In the genomic region with DNA sequence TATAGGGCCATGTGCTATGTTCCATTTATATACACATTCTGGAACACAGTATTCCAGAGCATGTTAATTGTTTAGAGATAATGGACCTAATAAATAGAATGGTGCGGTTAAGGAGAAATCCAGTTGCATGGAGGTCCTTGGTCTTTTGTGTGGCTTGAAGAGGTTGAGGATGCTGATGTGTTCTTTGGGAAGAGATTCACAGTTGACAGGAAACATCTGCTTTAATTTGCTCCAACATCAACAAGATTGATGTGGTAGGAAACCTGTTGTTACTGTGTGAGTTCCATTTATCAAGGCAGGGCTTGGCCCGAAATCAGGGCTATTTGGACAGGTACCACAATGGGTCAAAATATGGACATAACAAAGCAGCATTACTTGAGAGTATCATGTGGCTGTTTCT, we compare ENCODE assay signal across 10 cellular contexts. TPM values are rescaled to one million over a fixed set of nuclear protein-coding genes. Genes with fewer than 3 reads are reported as not detected.
DNase-seq lines count a peak whose midpoint lies in the region; ATAC-seq and TF ChIP-seq lines count a peak whose summit lies in the region.
"Not testable (repeated sequence)": the region's sequence is repeated elsewhere in the genome, so short reads cannot be mapped to it uniquely, and the experiment has no call there.
"Had no signal": no experiment of that assay in that cellular context is flagged by ENCODE, and none has a peak within 500 bp of the region (broad histone marks: within the 10 kb centered on the region; RNA-seq: fewer than 3 reads in every experiment).

No MANE protein-coding gene starts in this region.

- DNase-seq in dermis microvascular lymphatic vessel endothelial cell (ENCODE audit: low read depth in 2 of 2) (peak; percentile 50 to 83), heart right ventricle (peak in 1 of 2 donors; percentile 18), right cardiac atrium (peak in 1 of 3 donors; percentile 51)
- DNase-seq in Right ventricle myocardium superior, left ventricle myocardium inferior: not testable (repeated sequence)

- TF ChIP-seq EP300 in gastroesophageal sphincter (IDR thresholded peaks at IDR 0.05) = not testable (repeated sequence)

- 51 to 60% methylated on average over 1 to 2 of the region's 2 CpGs for WGBS in gastroesophageal sphincter (ENCODE audit: low coverage in 1 of 2), 2 donors
- 45 to 50% methylated on average over 2 of the region's 2 CpGs for WGBS in heart right ventricle, 2 donors
- WGBS in right cardiac atrium = 45% methylated on average over 2 of the region's 2 CpGs

- TF ChIP-seq POLR2A in gastroesophageal sphincter (IDR thresholded peaks at IDR 0.05) = not testable (repeated sequence)

- not testable (repeated sequence) for H3K9me3 ChIP-seq in gastroesophageal sphincter; heart right ventricle; left ventricle myocardium inferior (replicated peaks); right cardiac atrium (ENCODE audit: control insufficient read depth, low read length)

- not testable (repeated sequence) for H3K36me3 ChIP-seq in gastroesophageal sphincter, left ventricle myocardium inferior
- H3K36me3 ChIP-seq in heart right ventricle = peaks cover 0 to 23% (median 0%) of the 10 kb centered on the region in 9 donors

- peak overlapping the region in 2 of 4 donors; percentile 35 to 37 for H3K27ac ChIP-seq in gastroesophageal sphincter
- H3K27ac ChIP-seq in heart right ventricle = peak overlapping the region in 1 of 10 donors; percentile 15
- H3K27ac ChIP-seq in left ventricle myocardium inferior (replicated peaks) = peak overlapping the region; percentile 51
- H3K27ac ChIP-seq in right cardiac atrium (ENCODE audit: low read length) = not testable (repeated sequence)

- intact Hi-C loops in Right ventricle myocardium superior (cut with DNase I) = loop anchor here (10.0 kb wide), 1 partner anchor 82 kb away; no protein-coding TSS in a partner anchor
- intact Hi-C loops in heart right ventricle (cut with DNase I) = loop anchor here in 1 of 10 donors (10.0 kb wide), 1 partner anchor 92 kb away; no protein-coding TSS in a partner anchor
- intact Hi-C loops in left ventricle myocardium inferior (cut with micrococcal nuclease); right cardiac atrium (cut with DNase I): not testable (repeated sequence)

- peak; percentile 26 for ATAC-seq in gastroesophageal sphincter
- peak; percentile 6 for ATAC-seq in Right ventricle myocardium superior (ENCODE audit: poor library complexity)
- peak in 7 of 8 donors; percentile 20 to 72 (median 62) for ATAC-seq in heart right ventricle
- peak; percentile 50 to 64 for ATAC-seq in right cardiac atrium

- not testable (repeated sequence) for H3K4me3 ChIP-seq in gastroesophageal sphincter; heart right ventricle; left ventricle myocardium inferior; right cardiac atrium (ENCODE audit: low read length)

- H3K4me1 ChIP-seq in gastroesophageal sphincter (peaks cover 0 to 31% (median 1%) of the 10 kb centered on the region in 3 donors), heart right ventricle (peaks cover 0 to 30% (median 15%) of the 10 kb centered on the region in 9 donors), left ventricle myocardium inferior (peaks cover 37% of the 10 kb centered on the region)
- H3K4me1 ChIP-seq in right cardiac atrium (ENCODE audit: control insufficient read depth, insufficient read depth, low read length) = not testable (repeated sequence)

- H3K27me3 ChIP-seq in gastroesophageal sphincter; heart right ventricle; left ventricle myocardium inferior (ENCODE audit: low read depth); right cardiac atrium (ENCODE audit: control insufficient read depth, insufficient read depth): not testable (repeated sequence)

- not testable (repeated sequence) for TF ChIP-seq CTCF in gastroesophageal sphincter (IDR thresholded peaks at IDR 0.05); heart right ventricle (IDR thresholded peaks at IDR 0.05); left ventricle myocardium inferior (IDR thresholded peaks at IDR 0.05; ENCODE audit: borderline replicate concordance)

RNA-seq across cellular contexts. Expression of a gene that starts 56.3 kb away (rescaled TPM):
- total RNA-seq in dermis microvascular lymphatic vessel endothelial cell (48.9 and 219 TPM in 2 replicates), gastroesophageal sphincter (100 to 1,000 TPM; 502 to 719 (median 699) TPM), Right ventricle myocardium superior (157 TPM), heart right ventricle (100 to 1,000 TPM; 133 to 245 (median 181) TPM), left ventricle myocardium inferior (190 TPM), right cardiac atrium (100 to 1,000 TPM; 315 to 485 (median 352) TPM)
- polyA plus RNA-seq in heart right ventricle (10 to 100 TPM; 26.8 to 58.1 TPM), right cardiac atrium (126 TPM)
- total RNA-seq: A673; CD4-positive, alpha-beta memory T cell; CD4-positive, CD25-positive, alpha-beta regulatory T cell; CD8-positive, alpha-beta memory T cell had no signal
- polyA plus RNA-seq: CD4-positive, alpha-beta memory T cell; CD4-positive, CD25-positive, alpha-beta regulatory T cell; CD8-positive, alpha-beta memory T cell had no signal

Comparison
In these comparisons a context has a peak if more than half of its experiments do, and no peak if none do; other contexts are left out.
1. ATAC-seq: peak in every context shown above with its lines; median percentile 62 in heart right ventricle; 57 in right cardiac atrium; 26 in gastroesophageal sphincter; 6 in Right ventricle myocardium superior.